Comparison of ENCODE assay signal across 16 cellular contexts in genomic region chr12:54356951-54357356, GRCh38. TPM values are rescaled to one million over a fixed set of nuclear protein-coding genes. Genes with fewer than 3 reads are reported as not detected.
DNase-seq lines count a peak whose midpoint lies in the region; ATAC-seq and TF ChIP-seq lines count a peak whose summit lies in the region.
"Had no signal": no experiment of that assay in that cellular context is flagged by ENCODE, and none has a peak within 500 bp of the region (broad histone marks: within the 10 kb centered on the region; RNA-seq: fewer than 3 reads in every experiment).

No MANE protein-coding gene starts in this region.

- TF ChIP-seq CTCF in endodermal cell (conservative IDR thresholded peaks at IDR 0.05), result no peak
- TF ChIP-seq CTCF in sigmoid colon (IDR thresholded peaks at IDR 0.05), result no peak

- H3K4me1 Mint-ChIP-seq in endodermal cell, result peaks cover 31% of the 10 kb centered on the region

- TF ChIP-seq EP300 in sigmoid colon (IDR thresholded peaks at IDR 0.05), result no peak

- H3K4me3 Mint-ChIP-seq in endodermal cell, result no peak overlapping the region
- H3K4me3 Mint-ChIP-seq: activated CD4-positive, alpha-beta T cell treated with anti-CD3 and anti-CD28 coated beads, Interleukin-2, amount 10 ng/mL, durations not matched to agents 24 days and 14 days had no signal

- H3K4me3 ChIP-seq in endodermal cell (ENCODE audit: low read length) (peak overlapping the region; percentile 92), sigmoid colon (no peak overlapping the region)
- H3K4me3 ChIP-seq: gastrocnemius medialis had no signal

- no peaks in the 10 kb centered on the region for H3K9me3 ChIP-seq in endodermal cell (ENCODE audit: control insufficient read depth, low read length)
- H3K9me3 ChIP-seq in sigmoid colon, result no peaks in the 10 kb centered on the region
- H3K9me3 ChIP-seq: gastrocnemius medialis had no signal

- TF ChIP-seq POLR2A in sigmoid colon (IDR thresholded peaks at IDR 0.05), result no peak

- H3K9me3 Mint-ChIP-seq in endodermal cell, result no peaks in the 10 kb centered on the region
- H3K9me3 Mint-ChIP-seq: activated CD4-positive, alpha-beta T cell treated with anti-CD3 and anti-CD28 coated beads, Interleukin-2, amount 10 ng/mL, durations not matched to agents 24 days and 14 days; IgD-negative memory B cell had no signal

- H3K36me3 ChIP-seq in endodermal cell (ENCODE audit: control insufficient read depth, insufficient read depth, low read length), result no peaks in the 10 kb centered on the region
- H3K36me3 ChIP-seq in sigmoid colon, result no peaks in the 10 kb centered on the region
- H3K36me3 ChIP-seq: gastrocnemius medialis had no signal

- intact Hi-C loops in sigmoid colon (cut with DNase I), result no loop called here

- DNase-seq in NCI-H1417 (lab: John Stamatoyannopoulos, UW), result peak; percentile 40 to 71 (median 67)
- no peak for DNase-seq in NCI-H1417 treated with DMSO at 0.1 percent for 48 hours (lab: John Stamatoyannopoulos, UW)
- peak; percentile 38 for DNase-seq in NCI-H524 treated with DMSO at 0.1 percent for 48 hours (lab: John Stamatoyannopoulos, UW)
- peak; percentile 74 for DNase-seq in endodermal cell
- DNase-seq in sigmoid colon, result no peak
- DNase-seq in SKM-1 (lab: John Stamatoyannopoulos, UW; ENCODE audit: unreplicated experiment), result no peak
- DNase-seq: activated CD4-positive, alpha-beta T cell treated with anti-CD3 and anti-CD28 coated beads, Interleukin-2, amount 10 ng/mL, durations not matched to agents 24 days and 14 days; dermis blood vessel endothelial cell; gastrocnemius medialis; GDM1; NCI-H2171 had no signal

- H3K4me1 ChIP-seq in endodermal cell (ENCODE audit: control insufficient read depth, insufficient read depth, low read length), result peaks cover 32% of the 10 kb centered on the region
- H3K4me1 ChIP-seq in sigmoid colon, result peaks cover 2 to 75% (median 67%) of the 10 kb centered on the region in 4 donors

- 41 to 79% methylated on average over 3 to 4 of the region's 4 CpGs for WGBS in endodermal cell (ENCODE audit: insufficient coverage in 1 of 2, insufficient read length in 1 of 2), 2 experiments
- WGBS in sigmoid colon, 2 donors, result 88 to 91% methylated on average over 4 of the region's 4 CpGs

- H3K27ac ChIP-seq in endodermal cell (ENCODE audit: low read depth, low read length) (peak overlapping the region; percentile 86), sigmoid colon (peak overlapping the region in 3 of 4 donors; percentile 86 to 91 (median 88))
- H3K27ac ChIP-seq: gastrocnemius medialis had no signal

- H3K27me3 Mint-ChIP-seq in endodermal cell (ENCODE audit: insufficient read depth), result no peaks in the 10 kb centered on the region
- H3K27me3 Mint-ChIP-seq: activated CD4-positive, alpha-beta T cell treated with anti-CD3 and anti-CD28 coated beads, Interleukin-2, amount 10 ng/mL, durations not matched to agents 24 days and 14 days; IgD-negative memory B cell had no signal

- H3K27me3 ChIP-seq in endodermal cell (ENCODE audit: control insufficient read depth, insufficient read depth, low read length, poor library complexity, severe bottlenecking) (no peaks in the 10 kb centered on the region), sigmoid colon (no peaks in the 10 kb centered on the region)
- H3K27me3 ChIP-seq: gastrocnemius medialis had no signal

- H3K9ac ChIP-seq in endodermal cell (ENCODE audit: extremely low read depth, low read length, poor library complexity, severe bottlenecking), result no peak overlapping the region

- no peak for ATAC-seq in HG03342 (IDR thresholded peaks at IDR 0.05; ENCODE audit: unreplicated experiment)
- no peak for ATAC-seq in HG02763 (IDR thresholded peaks at IDR 0.05; ENCODE audit: unreplicated experiment)
- ATAC-seq: gastrocnemius medialis had no signal

- no peaks in the 10 kb centered on the region for H3K36me3 Mint-ChIP-seq in endodermal cell (ENCODE audit: low read depth)
- H3K36me3 Mint-ChIP-seq: IgD-negative memory B cell had no signal

- peak overlapping the region; percentile 88 for H3K27ac Mint-ChIP-seq in endodermal cell
- H3K27ac Mint-ChIP-seq: activated CD4-positive, alpha-beta T cell treated with anti-CD3 and anti-CD28 coated beads, Interleukin-2, amount 10 ng/mL, durations not matched to agents 24 days and 14 days; IgD-negative memory B cell had no signal

RNA-seq across cellular contexts. Expression of gene GPR84, which starts 7.3 kb away (rescaled TPM):
- not detected for total RNA-seq in endodermal cell
- 0.11 TPM for polyA plus RNA-seq in endodermal cell (2013, experiment 1 of 2)
- not detected for polyA plus RNA-seq in endodermal cell (2013, experiment 2 of 2)
- total RNA-seq in sigmoid colon, result under 1 TPM in 1 of 4 donors, not detected in 3; 0.54 TPM
- under 1 TPM; 0.60 to 0.92 (median 0.69) TPM for polyA plus RNA-seq in sigmoid colon
- total RNA-seq: A172 had no signal
- polyA plus RNA-seq: IgD-negative memory B cell had no signal

RNA-seq across cellular contexts. Expression of gene ZNF385A, which starts 27.6 kb away (rescaled TPM):
- 10 to 100 TPM; 10.5 to 16.3 TPM for total RNA-seq in endodermal cell
- polyA plus RNA-seq in endodermal cell (2013, experiment 1 of 2), result 39.3 TPM
- 35.5 TPM for polyA plus RNA-seq in endodermal cell (2013, experiment 2 of 2)
- 10 to 100 TPM in 2 of 4 donors, 1 to 10 TPM in 2; 5.6 to 18.6 (median 10.6) TPM for total RNA-seq in sigmoid colon
- polyA plus RNA-seq in sigmoid colon, result 10 to 100 TPM in 1 of 3 donors, 1 to 10 TPM in 2; 4.4 to 19.2 (median 7.0) TPM

RNA-seq across cellular contexts. Expression of gene COPZ1, which starts 32.0 kb away (rescaled TPM):
- total RNA-seq in endodermal cell (100 to 1,000 TPM; 153 to 183 TPM), sigmoid colon (10 to 100 TPM; 39.6 to 74.2 (median 61.2) TPM)
- polyA plus RNA-seq in endodermal cell (2013, experiment 1 of 2), result 138 TPM
- polyA plus RNA-seq in endodermal cell (2013, experiment 2 of 2), result 134 TPM
- 100 to 1,000 TPM; 114 to 155 (median 147) TPM for polyA plus RNA-seq in sigmoid colon

RNA-seq across cellular contexts. Expression of gene NFE2, which starts 56.1 kb away (rescaled TPM):
- 1 to 10 TPM; 2.7 TPM for total RNA-seq in endodermal cell
- 1.8 TPM for polyA plus RNA-seq in endodermal cell (2013, experiment 1 of 2)
- polyA plus RNA-seq in endodermal cell (2013, experiment 2 of 2), result 1.6 TPM
- total RNA-seq in sigmoid colon, result under 1 TPM in 1 of 4 donors, not detected in 3; 0.54 TPM
- under 1 TPM in 1 of 3 donors, not detected in 2; 0.45 TPM for polyA plus RNA-seq in sigmoid colon
- total RNA-seq: A172; activated CD4-positive, alpha-beta T cell treated with anti-CD3 and anti-CD28 coated beads, Interleukin-2, amount 10 ng/mL, durations not matched to agents 24 days and 14 days; dermis blood vessel endothelial cell; lung microvascular endothelial cell had no signal

Comparison
In these comparisons a context has a peak if more than half of its experiments do, and no peak if none do; other contexts are left out.
1. DNase-seq: peak in NCI-H1417 (3 of 3), NCI-H524 treated with DMSO at 0.1 percent for 48 hours (single experiment) and endodermal cell (single experiment); none in NCI-H1417 treated with DMSO at 0.1 percent for 48 hours (single experiment), sigmoid colon (single experiment) and SKM-1 (single experiment).